30 cellular contexts compared by ENCODE assay signal in genomic region chr7:123230147-123230546, GRCh38. TPM values are rescaled to one million over a fixed set of nuclear protein-coding genes. Genes with fewer than 3 reads are reported as not detected.
"Had no signal": no experiment of that assay in that cellular context is flagged by ENCODE, and none has a peak within 500 bp of the region (broad histone marks: within the 10 kb centered on the region; RNA-seq: fewer than 3 reads in every experiment).

No MANE protein-coding gene starts in this region.

- ATAC-seq: activated CD4-positive, CD25-positive, alpha-beta regulatory T cell treated with anti-CD3 and anti-CD28 coated beads, Interleukin-2, amount 50 U/mL, for 24 hours; activated CD8-positive, alpha-beta T cell treated with anti-CD3 and anti-CD28 coated beads for 36 hours; activated T-cell treated with anti-CD3 and anti-CD28 coated beads, Interleukin-2, amount 50 U/mL, for 4 hours; activated T-helper 17 cell treated with anti-CD3 and anti-CD28 coated beads, Interleukin-2, amount 50 U/mL, for 72 hours; body of pancreas; effector memory CD8-positive, alpha-beta T cell; foreskin keratinocyte; gastrocnemius medialis; T-helper 17 cell had no signal

- DNase-seq: activated B cell treated with CpG ODN at 0.5 μM for 24 hours; activated CD4-positive, alpha-beta T cell treated with anti-CD3 and anti-CD28 coated beads for 48 hours; activated CD4-positive, alpha-beta T cell treated with anti-CD3 and anti-CD28 coated beads, Interleukin-2, amount 50 U/mL, for 1 hour; activated CD4-positive, alpha-beta T cell treated with anti-CD3 and anti-CD28 coated beads, Interleukin-2, amount 50 U/mL, for 48 hours; activated CD8-positive, alpha-beta memory T cell treated with anti-CD3 and anti-CD28 coated beads for 24 hours; activated CD8-positive, alpha-beta T cell treated with anti-CD3 and anti-CD28 coated beads for 36 hours; activated effector memory CD4-positive, alpha-beta T cell treated with Interleukin-2 at 50 U/mL for 16 hours; activated gamma-delta T cell treated with Interleukin-2 at 50 U/mL for 16 hours; activated naive CD4-positive, alpha-beta T cell treated with anti-CD3 and anti-CD28 coated beads, Interleukin-2, amount 50 U/mL, for 16 hours; activated naive CD4-positive, alpha-beta T cell treated with Interleukin-2 at 50 U/mL for 16 hours; activated T-cell treated with anti-CD3 and anti-CD28 coated beads, Interleukin-2, amount 50 U/mL, for 4 hours; amniotic stem cell; caudate nucleus; cortex of kidney; dermis blood vessel endothelial cell; effector CD4-positive, alpha-beta T cell; effector memory CD8-positive, alpha-beta T cell; erythroblast; gastrocnemius medialis; glutamatergic neuron; T-helper 1 cell; T-helper 17 cell; T1000; WERI-Rb-1 had no signal

- H3K27me3 ChIP-seq: body of pancreas, esophagus muscularis mucosa, foreskin keratinocyte, gastrocnemius medialis had no signal

- H3K4me1 ChIP-seq: foreskin keratinocyte, gastrocnemius medialis had no signal

- H3K4me3 ChIP-seq: body of pancreas, esophagus muscularis mucosa, gastrocnemius medialis had no signal

- H3K36me3 ChIP-seq: esophagus muscularis mucosa, gastrocnemius medialis, WERI-Rb-1 had no signal

- H3K9me3 ChIP-seq: body of pancreas, esophagus muscularis mucosa, gastrocnemius medialis had no signal

- H3K27ac ChIP-seq: body of pancreas, foreskin keratinocyte, gastrocnemius medialis, WERI-Rb-1 had no signal

RNA-seq across cellular contexts. Expression of gene SLC13A1, which starts 30.4 kb away (rescaled TPM):
- total RNA-seq: activated B cell treated with CpG ODN at 0.5 μM for 24 hours; activated CD8-positive, alpha-beta T cell treated with anti-CD3 and anti-CD28 coated beads for 36 hours; activated T-cell treated with anti-CD3 and anti-CD28 coated beads, Interleukin-2, amount 50 U/mL, for 4 hours; activated T-helper 17 cell treated with anti-CD3 and anti-CD28 coated beads, Interleukin-2, amount 50 U/mL, for 72 hours; chondrocyte; dermis blood vessel endothelial cell; foreskin keratinocyte; gastrocnemius medialis; T-helper 17 cell had no signal
- polyA plus RNA-seq: foreskin keratinocyte had no signal
